9 cellular contexts compared by ENCODE assay signal in genomic region chr4:53541577-53542206, GRCh38. TPM values are rescaled to one million over a fixed set of nuclear protein-coding genes. Genes with fewer than 3 reads are reported as not detected.
A peak's percentile ranks its signal among the peaks of the same experiment; 100 is the strongest.
DNase-seq lines count a peak whose midpoint lies in the region; ATAC-seq, FAIRE-seq and TF ChIP-seq lines count a peak whose summit lies in the region.
"Had no signal": no experiment of that assay in that cellular context is flagged by ENCODE, and none has a peak within 500 bp of the region (broad histone marks: within the 10 kb centered on the region; RNA-seq: fewer than 3 reads in every experiment).

No MANE protein-coding gene starts in this region.

- peaks cover 0 to 20% (median 8%) of the 10 kb centered on the region in 3 donors for H3K4me1 ChIP-seq in pancreas
- peaks cover 0 to 63% (median 19%) of the 10 kb centered on the region in 3 donors for H3K4me1 ChIP-seq in esophagus squamous epithelium
- no peaks in the 10 kb centered on the region for H3K4me1 ChIP-seq in prostate gland (replicated peaks)

- FAIRE-seq in pancreas (lab: Jason Lieb, UNC) = peak; percentile 93

- H3K4me3 ChIP-seq in pancreas (no peak overlapping the region), esophagus squamous epithelium (no peak overlapping the region), prostate gland (no peak overlapping the region)

- CTCF ChIA-PET in activated CD4-positive, alpha-beta memory T cell treated with anti-CD3 and anti-CD28 coated beads for 36 hours (lab: Charles Lee) = no interaction called here

- intact Hi-C loops in pancreas (cut with DNase I) = no loop called here
- intact Hi-C loops in esophagus squamous epithelium (cut with DNase I) = no loop called here
- intact Hi-C loops in activated CD4-positive, alpha-beta memory T cell treated with anti-CD3 and anti-CD28 coated beads for 36 hours (cut with micrococcal nuclease) = no loop called here
- intact Hi-C loops in prostate gland (cut with DNase I) = no loop called here

- TF ChIP-seq CTCF in pancreas (IDR thresholded peaks at IDR 0.05) = no peak
- no peak for TF ChIP-seq CTCF in esophagus squamous epithelium (IDR thresholded peaks at IDR 0.05)
- TF ChIP-seq CTCF in prostate gland (IDR thresholded peaks at IDR 0.05) = no peak

- H3K27me3 ChIP-seq in pancreas (no peaks in the 10 kb centered on the region), esophagus squamous epithelium (no peaks in the 10 kb centered on the region), prostate gland (replicated peaks; ENCODE audit: insufficient read depth) (no peaks in the 10 kb centered on the region)

- no peaks in the 10 kb centered on the region for H3K36me3 ChIP-seq in pancreas
- no peaks in the 10 kb centered on the region for H3K36me3 ChIP-seq in esophagus squamous epithelium
- no peaks in the 10 kb centered on the region for H3K36me3 ChIP-seq in prostate gland

- ATAC-seq in pancreas = peak in 3 of 4 donors; percentile 35 to 57 (median 53)

- no peaks in the 10 kb centered on the region for H3K9me3 ChIP-seq in pancreas
- no peaks in the 10 kb centered on the region for H3K9me3 ChIP-seq in esophagus squamous epithelium
- no peaks in the 10 kb centered on the region for H3K9me3 ChIP-seq in prostate gland

- H3K27me3 Mint-ChIP-seq in activated CD4-positive, alpha-beta memory T cell treated with anti-CD3 and anti-CD28 coated beads for 36 hours = peaks cover 7% of the 10 kb centered on the region

- H3K4me3 Mint-ChIP-seq in activated CD4-positive, alpha-beta memory T cell treated with anti-CD3 and anti-CD28 coated beads for 36 hours = no peak overlapping the region
- H3K4me3 Mint-ChIP-seq: naive B cell had no signal

- no peak for TF ChIP-seq POLR2A in esophagus squamous epithelium (IDR thresholded peaks at IDR 0.05)
- TF ChIP-seq POLR2A in prostate gland (IDR thresholded peaks at IDR 0.05) = no peak

- no peaks in the 10 kb centered on the region for H3K9me3 Mint-ChIP-seq in activated CD4-positive, alpha-beta memory T cell treated with anti-CD3 and anti-CD28 coated beads for 36 hours
- H3K9me3 Mint-ChIP-seq: naive B cell had no signal

- no peaks in the 10 kb centered on the region for H3K36me3 Mint-ChIP-seq in activated CD4-positive, alpha-beta memory T cell treated with anti-CD3 and anti-CD28 coated beads for 36 hours
- H3K36me3 Mint-ChIP-seq: naive B cell had no signal

- H3K27ac Mint-ChIP-seq in activated CD4-positive, alpha-beta memory T cell treated with anti-CD3 and anti-CD28 coated beads for 36 hours = no peak overlapping the region
- H3K27ac Mint-ChIP-seq: naive B cell had no signal

- no peaks in the 10 kb centered on the region for H3K4me1 Mint-ChIP-seq in activated CD4-positive, alpha-beta memory T cell treated with anti-CD3 and anti-CD28 coated beads for 36 hours (ENCODE audit: low read depth)

- POLR2A ChIA-PET in activated CD4-positive, alpha-beta memory T cell treated with anti-CD3 and anti-CD28 coated beads for 36 hours (lab: Charles Lee) = no interaction called here

- DNase-seq in EL (peak; percentile 79), NCI-H2171 treated with DMSO at 0.1 percent for 48 hours (lab: John Stamatoyannopoulos, UW) (peak; percentile 75), dermis microvascular lymphatic vessel endothelial cell (ENCODE audit: low read depth in 2 of 2) (peak; percentile 69 to 83), pancreas (no peak), LoVo (ENCODE audit: low spot score) (no peak), esophagus squamous epithelium (lab: John Stamatoyannopoulos, UW) (no peak), prostate gland (ENCODE audit: low spot score) (no peak)
- DNase-seq in activated CD4-positive, alpha-beta memory T cell treated with anti-CD3 and anti-CD28 coated beads for 36 hours = no peak
- DNase-seq: naive B cell had no signal

- H3K27ac ChIP-seq in pancreas = peak overlapping the region in 1 of 4 donors; percentile 6
- peak overlapping the region in 2 of 4 donors; percentile 49 to 61 for H3K27ac ChIP-seq in esophagus squamous epithelium
- H3K27ac ChIP-seq in prostate gland = no peak overlapping the region

- WGBS in pancreas, 2 donors = 30 to 33% methylated on average over 2 of the region's 2 CpGs
- whole genome bisulfite sequencing in esophagus squamous epithelium, 2 donors = 2 to 7% methylated on average over 2 of the region's 2 CpGs
- WGBS in prostate gland = 6% methylated on average over 2 of the region's 2 CpGs

RNA-seq across cellular contexts. Expression of gene LNX1, which starts 49.6 kb away (rescaled TPM):
- 4.0 and 5.1 TPM in 2 replicates for total RNA-seq in dermis microvascular lymphatic vessel endothelial cell
- 10 to 100 TPM; 13.1 to 18.6 (median 16.8) TPM for total RNA-seq in pancreas
- polyA plus RNA-seq in pancreas = 1 to 10 TPM; 6.1 to 9.5 TPM
- total RNA-seq in esophagus squamous epithelium = 10 to 100 TPM; 14.5 to 41.0 (median 22.9) TPM
- not detected for total RNA-seq in activated CD4-positive, alpha-beta memory T cell treated with anti-CD3 and anti-CD28 coated beads for 36 hours
- total RNA-seq in prostate gland = 10 to 100 TPM; 13.1 to 13.2 TPM

Comparison
In these comparisons a context has a peak if more than half of its experiments do, and no peak if none do; other contexts are left out.
1. DNase-seq: peak in EL (single experiment), NCI-H2171 treated with DMSO at 0.1 percent for 48 hours (single experiment) and dermis microvascular lymphatic vessel endothelial cell (2 of 2); none in pancreas (0 of 6), LoVo (single experiment), esophagus squamous epithelium (single experiment), activated CD4-positive, alpha-beta memory T cell treated with anti-CD3 and anti-CD28 coated beads for 36 hours (single experiment) and prostate gland (single experiment).